In genomic region chr1:184708084-184708676, GRCh38 we compare ENCODE assay signal across 20 cellular contexts.
"Had no signal": no experiment of that assay in that cellular context is flagged by ENCODE, and none has a peak within 500 bp of the region (broad histone marks: within the 10 kb centered on the region; RNA-seq: fewer than 3 reads in every experiment).

No MANE protein-coding gene starts in this region.

- H3K9me3 ChIP-seq: tibial nerve, uterus had no signal

- H3K4me3 Mint-ChIP-seq: activated naive CD8-positive, alpha-beta T cell; brain; dendritic cell treated with granulocyte-macrophage colony-stimulating factor and Interleukin-4, amounts not matched to agents 40 ng/mL and 50 ng/mL, for 4 days; natural killer cell had no signal

- H3K36me3 ChIP-seq: uterus had no signal

- H3K27ac Mint-ChIP-seq: brain; dendritic cell treated with granulocyte-macrophage colony-stimulating factor and Interleukin-4, amounts not matched to agents 40 ng/mL and 50 ng/mL, for 4 days; natural killer cell had no signal

- H3K27me3 Mint-ChIP-seq: activated naive CD8-positive, alpha-beta T cell; brain; dendritic cell treated with granulocyte-macrophage colony-stimulating factor and Interleukin-4, amounts not matched to agents 40 ng/mL and 50 ng/mL, for 4 days had no signal

- DNase-seq: activated CD4-positive, alpha-beta T cell treated with anti-CD3 and anti-CD28 coated beads, Interleukin-2, amount 50 U/mL, for 48 hours; activated effector memory CD4-positive, alpha-beta T cell treated with anti-CD3 and anti-CD28 coated beads, Interleukin-2, amount 50 U/mL, for 16 hours; amniotic stem cell; cerebellar nuclear complex; effector memory CD4-positive, alpha-beta T cell; foreskin fibroblast; glutamatergic neuron; hypothalamus; mesendoderm; natural killer cell; stimulated activated CD4-positive, alpha-beta T cell treated with anti-CD3 and anti-CD28 coated beads, Interleukin-2, amount 100 ng/mL, for 48 hours; stimulated activated naive CD4-positive, alpha-beta T cell treated with Interleukin-2 at 50 U/mL for 16 hours; substantia nigra; uterus had no signal

- H3K4me1 ChIP-seq: tibial nerve, uterus had no signal

- H3K27me3 ChIP-seq: neutrophil, tibial nerve, uterus had no signal

- H3K9me3 Mint-ChIP-seq: brain; dendritic cell treated with granulocyte-macrophage colony-stimulating factor and Interleukin-4, amounts not matched to agents 40 ng/mL and 50 ng/mL, for 4 days; natural killer cell had no signal

- H3K4me3 ChIP-seq: tibial nerve, uterus had no signal

- H3K4me1 Mint-ChIP-seq: brain, natural killer cell had no signal

- ATAC-seq: natural killer cell had no signal

- H3K27ac ChIP-seq: neutrophil, tibial nerve, uterus, VCaP had no signal
